8 cellular contexts compared by ENCODE assay signal in the genomic region with DNA sequence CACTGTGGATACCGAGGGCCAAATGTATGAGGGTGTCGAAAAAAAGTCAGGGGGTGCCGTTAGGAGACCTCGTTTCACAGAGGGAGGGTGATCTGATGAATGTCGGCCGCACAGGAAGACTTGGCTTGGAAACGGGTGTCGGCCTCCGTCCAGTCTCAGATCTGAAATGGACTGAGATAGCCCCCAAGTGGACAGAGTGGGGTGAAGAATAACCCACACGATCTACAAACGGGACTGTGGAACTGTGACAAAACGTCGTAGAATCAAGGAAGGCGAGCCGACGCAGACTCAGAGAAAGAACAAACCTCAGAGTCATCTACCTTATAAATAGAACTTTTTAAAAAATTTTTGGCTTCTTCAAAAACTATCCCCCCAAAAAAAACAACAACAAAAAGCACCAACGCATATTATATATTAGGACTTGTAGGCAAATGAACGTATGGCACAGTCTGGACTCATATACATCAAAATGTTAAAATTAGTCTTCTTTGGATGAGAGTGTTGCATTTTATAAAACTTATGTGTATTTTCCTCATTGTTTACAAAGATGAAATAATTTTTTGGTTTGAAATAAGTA.
DNase-seq lines count a peak whose midpoint lies in the region; ATAC-seq and TF ChIP-seq lines count a peak whose summit lies in the region.

No MANE protein-coding gene starts in this region.

- H3K9me3 ChIP-seq in DND-41 (ENCODE audit: insufficient read depth, low read length, severe bottlenecking) = no peaks in the 10 kb centered on the region
- no peaks in the 10 kb centered on the region for H3K9me3 ChIP-seq in neuron (ENCODE audit: low read length)

- H2AFZ ChIP-seq in DND-41 (ENCODE audit: low read depth, low read length) (peak overlapping the region; percentile 92), neuron (ENCODE audit: low read depth, low read length) (peak overlapping the region; percentile 97)

- ATAC-seq in DND-41 (ENCODE audit: insufficient read depth, low read depth) (peak; percentile 46), GM21825 (IDR thresholded peaks at IDR 0.05; ENCODE audit: unreplicated experiment) (peak; percentile 48), foreskin keratinocyte (peak; percentile 69)

- peak overlapping the region; percentile 81 for H3K4me2 ChIP-seq in DND-41 (ENCODE audit: insufficient read depth, low read length)

- H3K4me3 ChIP-seq in DND-41 (ENCODE audit: low read depth in 1 of 2, low read length in 2 of 2) (peak overlapping the region; percentile 78 to 86), neuron (ENCODE audit: low read length) (peak overlapping the region; percentile 83)

- H3K79me2 ChIP-seq in DND-41 (ENCODE audit: insufficient read depth, low read length) = peaks cover 9% of the 10 kb centered on the region

- peaks cover 39% of the 10 kb centered on the region for H3K4me1 ChIP-seq in DND-41 (ENCODE audit: insufficient read depth, low read length)
- peaks cover 16% of the 10 kb centered on the region for H3K4me1 ChIP-seq in foreskin keratinocyte
- peaks cover 22% of the 10 kb centered on the region for H3K4me1 ChIP-seq in neuron (ENCODE audit: insufficient read depth, low read length)

- peak overlapping the region; percentile 78 for H3K9ac ChIP-seq in DND-41 (ENCODE audit: low read depth, low read length)

- H4K20me1 ChIP-seq in DND-41 (ENCODE audit: insufficient read depth, low read length) = no peaks in the 10 kb centered on the region

- H3K27ac ChIP-seq in DND-41 (ENCODE audit: low read length) (peak overlapping the region; percentile 90), foreskin keratinocyte (peak overlapping the region; percentile 91), substantia nigra (ENCODE audit: low read depth, low read length, poor library complexity, severe bottlenecking) (peak overlapping the region; percentile 95)

- DNase-seq in DND-41 (peak; percentile 53), LHCN-M2 (ENCODE audit: low read depth) (peak; percentile 91), SHP77 (lab: John Stamatoyannopoulos, UW) (peak; percentile 48 to 61), foreskin keratinocyte (peak; percentile 66 to 80), substantia nigra (lab: John Stamatoyannopoulos, UW) (peak in 48 of 49 donors; percentile 27 to 93 (median 78))
- peak; percentile 46 for DNase-seq in activated gamma-delta T cell treated with anti-CD3 and anti-CD28 coated beads, Interleukin-2, amount 50 U/mL, for 16 hours (ENCODE audit: low read depth)

- H3K36me3 ChIP-seq in DND-41 (ENCODE audit: insufficient read depth, low read length) = no peaks in the 10 kb centered on the region; the same call in 1 of the 2 replicates
- H3K36me3 ChIP-seq in neuron (ENCODE audit: insufficient read depth, low read length) = no peaks in the 10 kb centered on the region

- H3K27me3 ChIP-seq in DND-41 (ENCODE audit: insufficient read depth, low read length, poor library complexity) (no peaks in the 10 kb centered on the region), foreskin keratinocyte (no peaks in the 10 kb centered on the region), neuron (ENCODE audit: insufficient read depth, low read length) (no peaks in the 10 kb centered on the region)

- TF ChIP-seq CTCF in DND-41 (IDR thresholded peaks at IDR 0.05; ENCODE audit: borderline replicate concordance, extremely low read depth, low read length, poor library complexity, severe bottlenecking) = peak; percentile 65
- peak; percentile 85 for TF ChIP-seq CTCF in foreskin keratinocyte (conservative IDR thresholded peaks at IDR 0.05)

Comparison
In these comparisons a context has a peak if more than half of its experiments do, and no peak if none do; other contexts are left out.
1. Peak in every context shown above with its lines: DNase-seq, ATAC-seq, H3K4me3 ChIP-seq and H3K27ac ChIP-seq.